11 cellular contexts compared by ENCODE assay signal in genomic region chr10:60130130-60130579, GRCh38.
A peak's percentile ranks its signal among the peaks of the same experiment; 100 is the strongest.
DNase-seq lines count a peak whose midpoint lies in the region; ATAC-seq and TF ChIP-seq lines count a peak whose summit lies in the region.
"Had no signal": no experiment of that assay in that cellular context is flagged by ENCODE, and none has a peak within 500 bp of the region (broad histone marks: within the 10 kb centered on the region; RNA-seq: fewer than 3 reads in every experiment).

No MANE protein-coding gene starts in this region.

- H3K14ac ChIP-seq in mesenchymal stem cell (ENCODE audit: low read length in 2 of 2): no peak overlapping the region

- DNase-seq in mesenchymal stem cell: no peak
- no peak for DNase-seq in NCI-H2081 (lab: John Stamatoyannopoulos, UW)
- no peak for DNase-seq in AG08396 (ENCODE audit: low spot score)
- DNase-seq in NCI-H2107 (lab: John Stamatoyannopoulos, UW): no peak
- DNase-seq in SIG-M5 (lab: John Stamatoyannopoulos, UW): no peak
- DNase-seq: activated naive CD8-positive, alpha-beta T cell treated with anti-CD3 and anti-CD28 coated beads for 36 hours; left colon; NCI-H526 had no signal

- no peaks in the 10 kb centered on the region for H3K27me3 ChIP-seq in OCI-LY3 (ENCODE audit: low read depth, low read length)
- H3K27me3 ChIP-seq in mesenchymal stem cell (ENCODE audit: control insufficient read depth in 1 of 2, insufficient read depth in 1 of 2, low read length in 2 of 2): no peaks in the 10 kb centered on the region

- ATAC-seq in GM18520 (IDR thresholded peaks at IDR 0.05; ENCODE audit: unreplicated experiment): peak; percentile 60
- peak; percentile 40 for ATAC-seq in HG02642 (IDR thresholded peaks at IDR 0.05; ENCODE audit: poor library complexity, unreplicated experiment)
- ATAC-seq: left colon had no signal

- H3K36me3 ChIP-seq in OCI-LY3 (replicated peaks; ENCODE audit: low read depth, low read length) (no peaks in the 10 kb centered on the region), mesenchymal stem cell (ENCODE audit: control insufficient read depth in 1 of 2, insufficient read depth in 2 of 2, low read depth in 1 of 2, low read length in 2 of 2) (no peaks in the 10 kb centered on the region)

- H4K91ac ChIP-seq in mesenchymal stem cell (ENCODE audit: low read length): peak overlapping the region; percentile 52

- H4K8ac ChIP-seq in mesenchymal stem cell (ENCODE audit: low read length): peak overlapping the region; percentile 27

- H3K4me2 ChIP-seq in OCI-LY3 (ENCODE audit: low read length) (peak overlapping the region; percentile 48), mesenchymal stem cell (ENCODE audit: low read length, poor library complexity, severe bottlenecking) (no peak overlapping the region)

- H2BK120ac ChIP-seq in mesenchymal stem cell (ENCODE audit: low read depth, low read length): no peak overlapping the region

- H3K27ac ChIP-seq in OCI-LY3 (ENCODE audit: low read length) (peak overlapping the region; percentile 41), mesenchymal stem cell (ENCODE audit: low read length, poor library complexity, severe bottlenecking) (peak overlapping the region; percentile 21)

- no peaks in the 10 kb centered on the region for H3K79me1 ChIP-seq in mesenchymal stem cell (replicated peaks; ENCODE audit: low read length, poor library complexity, severe bottlenecking)

- H3K4ac ChIP-seq in mesenchymal stem cell (ENCODE audit: low read depth in 1 of 2, low read length in 2 of 2): no peak overlapping the region

- H2AK5ac ChIP-seq in mesenchymal stem cell (ENCODE audit: low read length, severe bottlenecking): no peak overlapping the region

- H2BK12ac ChIP-seq in mesenchymal stem cell (ENCODE audit: low read length in 2 of 2): peak overlapping the region; percentile 28 to 60

- H4K20me1 ChIP-seq in OCI-LY3 (ENCODE audit: insufficient read depth, low read length): no peaks in the 10 kb centered on the region

- peak overlapping the region in 1 of 2 experiments; percentile 63 for H3K18ac ChIP-seq in mesenchymal stem cell (ENCODE audit: low read depth in 1 of 2, low read length in 2 of 2)

- no peak for TF ChIP-seq CTCF in OCI-LY3 (IDR thresholded peaks at IDR 0.05; ENCODE audit: low read depth, low read length)

- H2AFZ ChIP-seq in OCI-LY3 (ENCODE audit: low read depth, low read length) (no peak overlapping the region), mesenchymal stem cell (ENCODE audit: low read depth, low read length) (no peak overlapping the region)

- no peak overlapping the region for H2BK15ac ChIP-seq in mesenchymal stem cell (ENCODE audit: low read depth, poor library complexity, severe bottlenecking)

- no peak overlapping the region for H2BK5ac ChIP-seq in mesenchymal stem cell (ENCODE audit: low read depth, low read length, poor library complexity, severe bottlenecking)

- H3K9ac ChIP-seq in OCI-LY3 (ENCODE audit: low read length): peak overlapping the region; percentile 22; the same call in 1 of the 2 replicates
- no peak overlapping the region for H3K9ac ChIP-seq in mesenchymal stem cell (ENCODE audit: low read length)

- no CpG with 5 or more reads among the region's 1 CpG for WGBS in mesenchymal stem cell

- no peak overlapping the region for H3K23ac ChIP-seq in mesenchymal stem cell (ENCODE audit: low read length in 2 of 2)

- H3K4me3 ChIP-seq in OCI-LY3 (ENCODE audit: low read length): 0 out of 2 replicates have a peak overlapping the region, but pooled peaks have one; percentile 15
- no peak overlapping the region for H3K4me3 ChIP-seq in mesenchymal stem cell (ENCODE audit: insufficient read depth in 1 of 2, low read depth in 1 of 2, low read length in 2 of 2)

- H3K9me3 ChIP-seq in OCI-LY3 (ENCODE audit: insufficient read depth, low read length) (no peaks in the 10 kb centered on the region), mesenchymal stem cell (ENCODE audit: control insufficient read depth, low read length) (no peaks in the 10 kb centered on the region)

- no peaks in the 10 kb centered on the region for H3K79me2 ChIP-seq in OCI-LY3 (ENCODE audit: low read length)

- H3K4me1 ChIP-seq in OCI-LY3 (ENCODE audit: low read length): peaks cover 49% of the 10 kb centered on the region
- H3K4me1 ChIP-seq in mesenchymal stem cell (ENCODE audit: control insufficient read depth, insufficient read depth, low read depth, low read length): peaks cover 2% of the 10 kb centered on the region
